17 cellular contexts compared by ENCODE assay signal in genomic region chr10:130579913-130580312, GRCh38.
DNase-seq lines count a peak whose midpoint lies in the region; TF ChIP-seq lines count a peak whose summit lies in the region.
"Had no signal": no experiment of that assay in that cellular context is flagged by ENCODE, and none has a peak within 500 bp of the region (broad histone marks: within the 10 kb centered on the region; RNA-seq: fewer than 3 reads in every experiment).

No MANE protein-coding gene starts in this region.

- H4K8ac ChIP-seq in H9 (replicated peaks; ENCODE audit: insufficient read length, low read depth, low read length), result no peak overlapping the region

- H3K27me3 Mint-ChIP-seq in H9 (ENCODE audit: low read depth), result peaks cover 4% of the 10 kb centered on the region
- H3K27me3 Mint-ChIP-seq: CD4-positive, CD25-positive, alpha-beta regulatory T cell had no signal

- no peak overlapping the region for H2AK5ac ChIP-seq in H9 (ENCODE audit: insufficient read length, low read length)

- peak overlapping the region; percentile 81 for H3K4me2 ChIP-seq in BLaER1
- H3K4me2 ChIP-seq in H9 (ENCODE audit: insufficient read depth, insufficient read length, low read length), result no peak overlapping the region
- H3K4me2 ChIP-seq: GM23338 had no signal

- H3T11ph ChIP-seq in H9 (ENCODE audit: low read length), result no peak overlapping the region

- no peaks in the 10 kb centered on the region for H3K79me1 ChIP-seq in H9 (ENCODE audit: insufficient read depth, low read depth, low read length, poor library complexity, severe bottlenecking)

- no peaks in the 10 kb centered on the region for H3K9me3 Mint-ChIP-seq in H9
- H3K9me3 Mint-ChIP-seq: CD8-positive, alpha-beta T cell had no signal

- no peak overlapping the region for H3K18ac ChIP-seq in H9 (ENCODE audit: insufficient read length, low read depth, low read length)

- peaks cover 68% of the 10 kb centered on the region for H3K4me1 ChIP-seq in BLaER1
- no peaks in the 10 kb centered on the region; the same call in 1 of the 2 replicates for H3K4me1 ChIP-seq in H9 (ENCODE audit: insufficient read depth, low read length)
- no peaks in the 10 kb centered on the region for H3K4me1 ChIP-seq in esophagus muscularis mucosa
- H3K4me1 ChIP-seq in testis, result no peaks in the 10 kb centered on the region
- H3K4me1 ChIP-seq: BE2C, HAP-1 had no signal

- H4K20me1 ChIP-seq in BLaER1, result no peaks in the 10 kb centered on the region
- no peaks in the 10 kb centered on the region for H4K20me1 ChIP-seq in H9 (ENCODE audit: control insufficient read depth, insufficient read depth, insufficient read length)

- H3K79me2 ChIP-seq in H9 (ENCODE audit: insufficient read depth, low read length), result no peaks in the 10 kb centered on the region

- DNase-seq in H9 (peak; percentile 22), esophagus muscularis mucosa (ENCODE audit: extremely low spot score) (peak; percentile 62), LoVo (ENCODE audit: low spot score) (no peak), COLO829 (ENCODE audit: low spot score) (no peak), testis (no peak)
- DNase-seq: BE2C; CD4-positive, CD25-positive, alpha-beta regulatory T cell; CD8-positive, alpha-beta T cell; DMS 273 treated with DMSO at 0.1 percent for 48 hours; DMS79; EL; GF-D8 had no signal

- H3K23me2 ChIP-seq in H9 (ENCODE audit: insufficient read length, low read depth, low read length, poor library complexity, severe bottlenecking), result no peaks in the 10 kb centered on the region

- H3K9me3 ChIP-seq in BLaER1 (no peaks in the 10 kb centered on the region), H9 (ENCODE audit: control insufficient read depth, low read depth, low read length) (no peaks in the 10 kb centered on the region), esophagus muscularis mucosa (no peaks in the 10 kb centered on the region), testis (no peaks in the 10 kb centered on the region)
- H3K9me3 ChIP-seq: BE2C had no signal

- H3K4me3 ChIP-seq in BLaER1, result no peak overlapping the region
- no peak overlapping the region for H3K4me3 ChIP-seq in esophagus muscularis mucosa
- no peak overlapping the region for H3K4me3 ChIP-seq in testis
- H3K4me3 ChIP-seq: GM23338, HAP-1 had no signal

- no peak overlapping the region for H2AFZ ChIP-seq in H9 (ENCODE audit: low read length)
- H2AFZ ChIP-seq: GM23338 had no signal

- no peak for TF ChIP-seq EP300 in esophagus muscularis mucosa (IDR thresholded peaks at IDR 0.05)

- no peak overlapping the region for H3K4me3 Mint-ChIP-seq in H9
- H3K4me3 Mint-ChIP-seq: CD4-positive, CD25-positive, alpha-beta regulatory T cell; CD8-positive, alpha-beta T cell; GM23338 had no signal

- H3K23ac ChIP-seq in H9 (ENCODE audit: insufficient read length, low read depth, low read length), result no peak overlapping the region

- H2BK20ac ChIP-seq in H9 (ENCODE audit: low read depth, low read length, poor library complexity, severe bottlenecking), result no peak overlapping the region

- H3K56ac ChIP-seq in H9 (ENCODE audit: insufficient read length, low read depth, low read length), result no peak overlapping the region

- no peak overlapping the region for H3K14ac ChIP-seq in H9 (ENCODE audit: insufficient read depth, low read length)

- no peak for TF ChIP-seq POLR2A in esophagus muscularis mucosa (IDR thresholded peaks at IDR 0.05; ENCODE audit: low read depth)
- no peak for TF ChIP-seq POLR2A in testis (IDR thresholded peaks at IDR 0.05)

- no peak overlapping the region for H2BK15ac ChIP-seq in H9 (ENCODE audit: low read depth, low read length)

- H3K27ac ChIP-seq in BLaER1 (no peak overlapping the region), H9 (ENCODE audit: insufficient read length, low read depth, low read length) (no peak overlapping the region), esophagus muscularis mucosa (replicated peaks in 1 of 4) (no peak overlapping the region), testis (no peak overlapping the region)
- H3K27ac ChIP-seq: 22Rv1, C4-2B had no signal

- H3K36me3 Mint-ChIP-seq in H9 (ENCODE audit: insufficient read depth in 1 of 3, low read depth in 3 of 3), result no peaks in the 10 kb centered on the region
- H3K36me3 Mint-ChIP-seq: CD4-positive, CD25-positive, alpha-beta regulatory T cell; CD8-positive, alpha-beta T cell had no signal

- no peaks in the 10 kb centered on the region for H3K27me3 ChIP-seq in BLaER1
- H3K27me3 ChIP-seq in H9 (ENCODE audit: insufficient read depth, low read length), result no peaks in the 10 kb centered on the region
- H3K27me3 ChIP-seq in esophagus muscularis mucosa, result peaks cover 0 to 33% (median 0%) of the 10 kb centered on the region in 4 donors
- no peaks in the 10 kb centered on the region for H3K27me3 ChIP-seq in testis
- H3K27me3 ChIP-seq: BE2C had no signal

- no peak for TF ChIP-seq CTCF in H9 (conservative IDR thresholded peaks at IDR 0.05)
- TF ChIP-seq CTCF in esophagus muscularis mucosa (IDR thresholded peaks at IDR 0.05), result no peak
- TF ChIP-seq CTCF in testis (IDR thresholded peaks at IDR 0.05), result no peak

- no peak overlapping the region for H2BK120ac ChIP-seq in H9 (ENCODE audit: low read depth, low read length, poor library complexity, severe bottlenecking)

- no peaks in the 10 kb centered on the region for H3K36me3 ChIP-seq in BLaER1
- H3K36me3 ChIP-seq in esophagus muscularis mucosa, result no peaks in the 10 kb centered on the region
- H3K36me3 ChIP-seq in testis (ENCODE audit: low read depth, missing control alignments), result no peaks in the 10 kb centered on the region
- H3K36me3 ChIP-seq: BE2C, HAP-1 had no signal

- H3K27ac Mint-ChIP-seq in H9, result no peak overlapping the region
- H3K27ac Mint-ChIP-seq: CD8-positive, alpha-beta T cell; GM23338 had no signal

- no peak overlapping the region for H2BK12ac ChIP-seq in H9 (ENCODE audit: insufficient read length, low read depth, low read length)

- H3K4me1 Mint-ChIP-seq in H9, result peaks cover 5 to 8% of the 10 kb centered on the region in 2 experiments
- H3K4me1 Mint-ChIP-seq: CD4-positive, CD25-positive, alpha-beta regulatory T cell; GM23338 had no signal

- H2BK5ac ChIP-seq in H9 (ENCODE audit: insufficient read length, low read length), result no peak overlapping the region

- intact Hi-C loops in esophagus muscularis mucosa (cut with DNase I), result no loop called here
- intact Hi-C loops in testis (cut with DNase I; ENCODE audit: low total_unique reads), result no loop called here

- no CpG with 5 or more reads among the region's 4 CpGs for WGBS in H9 (ENCODE audit: extremely low coverage, insufficient read length, low lambda C conversion rate)
- WGBS in esophagus muscularis mucosa, result 53% methylated on average over 4 of the region's 4 CpGs
- WGBS in testis, 2 donors, result 58 to 59% methylated on average over 4 of the region's 4 CpGs

- no peak overlapping the region for H4K91ac ChIP-seq in H9 (ENCODE audit: insufficient read length, low read depth, low read length)

- no peak overlapping the region for H3K4ac ChIP-seq in H9 (ENCODE audit: low read depth, low read length)

- H3K9ac ChIP-seq in BLaER1 (no peak overlapping the region), H9 (ENCODE audit: extremely low read depth, insufficient read length, low read length) (no peak overlapping the region)

- H4K5ac ChIP-seq in H9 (ENCODE audit: insufficient read length, low read depth, low read length), result no peak overlapping the region

Comparison
In these comparisons a context has a peak if more than half of its experiments do, and no peak if none do; other contexts are left out.
1. DNase-seq: peak in H9 (single experiment) and esophagus muscularis mucosa (single experiment); none in LoVo (single experiment), COLO829 (single experiment) and testis (single experiment).